In genomic region chr11:73416711-73417265, GRCh38 we compare ENCODE assay signal across 20 cellular contexts. TPM values are rescaled to one million over a fixed set of nuclear protein-coding genes. Genes with fewer than 3 reads are reported as not detected.
DNase-seq lines count a peak whose midpoint lies in the region; ATAC-seq, FAIRE-seq and TF ChIP-seq lines count a peak whose summit lies in the region.
"Had no signal": no experiment of that assay in that cellular context is flagged by ENCODE, and none has a peak within 500 bp of the region (broad histone marks: within the 10 kb centered on the region; RNA-seq: fewer than 3 reads in every experiment).

No MANE protein-coding gene starts in this region.

- intact Hi-C loops in head of caudate nucleus (cut with DNase I), result no loop called here
- intact Hi-C loops in A673 (cut with micrococcal nuclease; ENCODE audit: unreplicated experiment), result no loop called here

- H3K4me1 ChIP-seq in A673 (ENCODE audit: insufficient read depth, low read length, poor library complexity, severe bottlenecking), result peaks cover 23% of the 10 kb centered on the region

- H3K27ac ChIP-seq in A673 (ENCODE audit: low read depth, low read length, poor library complexity, severe bottlenecking), result no peak overlapping the region
- H3K27ac ChIP-seq: parathyroid adenoma, transverse colon had no signal

- ATAC-seq in activated naive CD4-positive, alpha-beta T cell treated with anti-CD3 and anti-CD28 coated beads, Interleukin-2, amount 50 U/mL, for 72 hours, result no peak
- no peak for ATAC-seq in GM18858 (IDR thresholded peaks at IDR 0.05; ENCODE audit: unreplicated experiment)
- ATAC-seq: activated T-cell treated with anti-CD3 and anti-CD28 coated beads, Interleukin-2, amount 50 U/mL, for 4 hours had no signal

- H3K4me3 Mint-ChIP-seq in brain (no peak overlapping the region), mesothelial cell of epicardium (no peak overlapping the region)
- H3K4me3 Mint-ChIP-seq: activated T-cell treated with anti-CD3 and anti-CD28 coated beads, Interleukin-2, amount 50 U/mL, for 4 hours; CD4-positive, alpha-beta T cell had no signal

- no peaks in the 10 kb centered on the region for H3K36me3 ChIP-seq in A673 (ENCODE audit: insufficient read depth, low read length, poor library complexity, severe bottlenecking)
- H3K36me3 ChIP-seq: transverse colon had no signal

- no TSS peak for BruUV-seq in A673 (replicated peaks; lab: Mats Ljungman, UMichigan)

- H3K4me1 Mint-ChIP-seq in brain, result peaks cover 35% of the 10 kb centered on the region
- H3K4me1 Mint-ChIP-seq in mesothelial cell of epicardium, result peaks cover 18% of the 10 kb centered on the region

- POLR2A ChIA-PET in A673 (lab: Charles Lee; ENCODE audit: low non-redundant PET), result no interaction called here

- H3K27ac Mint-ChIP-seq in activated naive CD4-positive, alpha-beta T cell treated with anti-CD3 and anti-CD28 coated beads, Interleukin-2, amount 50 U/mL, for 72 hours, result peak overlapping the region; percentile 67 to 83
- H3K27ac Mint-ChIP-seq in brain, result peak overlapping the region in 4 of 5 experiments; percentile 21 to 71 (median 52)
- peak overlapping the region; percentile 62 for H3K27ac Mint-ChIP-seq in mesothelial cell of epicardium

- no peak for FAIRE-seq in HTR-8/SVneo (lab: Jason Lieb, UNC)

- H3K36me3 Mint-ChIP-seq in activated naive CD4-positive, alpha-beta T cell treated with anti-CD3 and anti-CD28 coated beads, Interleukin-2, amount 50 U/mL, for 72 hours, result peaks cover 0 to 9% of the 10 kb centered on the region in 2 donors
- H3K36me3 Mint-ChIP-seq in brain (peaks cover 52% of the 10 kb centered on the region), mesothelial cell of epicardium (peaks cover 16% of the 10 kb centered on the region)

- no peaks in the 10 kb centered on the region for H3K27me3 ChIP-seq in A673 (replicated peaks; ENCODE audit: insufficient read depth, low read depth, low read length, poor library complexity)
- H3K27me3 ChIP-seq: transverse colon had no signal

- no peak for DNase-seq in activated naive CD4-positive, alpha-beta T cell treated with anti-CD3 and anti-CD28 coated beads, Interleukin-2, amount 50 U/mL, for 72 hours (ENCODE audit: low spot score in 2 of 2)
- DNase-seq in activated naive CD4-positive, alpha-beta T cell (lab: John Stamatoyannopoulos, UW), result no peak
- DNase-seq in mesothelial cell of epicardium (ENCODE audit: low spot score in 2 of 2, unreplicated experiment in 2 of 2) (no peak), head of caudate nucleus (no peak), HTR-8/SVneo (ENCODE audit: insufficient read length, low spot score) (no peak), A673 (ENCODE audit: low spot score) (no peak)
- DNase-seq: activated CD4-positive, alpha-beta T cell treated with anti-CD3 and anti-CD28 coated beads, Interleukin-2, amount 50 U/mL, for 48 hours; activated T-cell treated with anti-CD3 and anti-CD28 coated beads, Interleukin-2, amount 50 U/mL, for 4 hours; caudate nucleus; CD4-positive, alpha-beta T cell; DND-41; NCI-H146; NCI-H345; NK-92 treated with Interleukin-12 subunit alpha and Interleukin-12 subunit beta, amount 100 ng/mL, for 24 hours; RPMI8226; SW 1271; transverse colon had no signal

- no peaks in the 10 kb centered on the region for H3K9me3 Mint-ChIP-seq in activated naive CD4-positive, alpha-beta T cell treated with anti-CD3 and anti-CD28 coated beads, Interleukin-2, amount 50 U/mL, for 72 hours
- H3K9me3 Mint-ChIP-seq in brain, result peaks cover 0 to 3% (median 0%) of the 10 kb centered on the region in 5 experiments
- H3K9me3 Mint-ChIP-seq in mesothelial cell of epicardium, result no peaks in the 10 kb centered on the region
- H3K9me3 Mint-ChIP-seq: activated T-cell treated with anti-CD3 and anti-CD28 coated beads, Interleukin-2, amount 50 U/mL, for 4 hours; CD4-positive, alpha-beta T cell had no signal

- no peaks in the 10 kb centered on the region for H3K9me3 ChIP-seq in A673 (ENCODE audit: low read depth, low read length, poor library complexity, severe bottlenecking)
- H3K9me3 ChIP-seq: transverse colon had no signal

- H3K4me3 ChIP-seq in A673 (ENCODE audit: low read depth, low read length, poor library complexity, severe bottlenecking), result no peak overlapping the region
- H3K4me3 ChIP-seq: transverse colon had no signal

- TF ChIP-seq CTCF in brain (conservative IDR thresholded peaks at IDR 0.05), result no peak
- TF ChIP-seq CTCF in mesothelial cell of epicardium (IDR thresholded peaks at IDR 0.05; ENCODE audit: unreplicated experiment), result no peak
- no peak for TF ChIP-seq CTCF in A673 (conservative IDR thresholded peaks at IDR 0.05; ENCODE audit: low read depth, low read length)

- H3K27me3 Mint-ChIP-seq in brain (no peaks in the 10 kb centered on the region), mesothelial cell of epicardium (ENCODE audit: low read depth) (no peaks in the 10 kb centered on the region)
- H3K27me3 Mint-ChIP-seq: CD4-positive, alpha-beta T cell had no signal

- CTCF ChIA-PET in A673 (lab: Charles Lee), result no interaction called here

RNA-seq across cellular contexts. Expression of gene RELT, which starts 40.6 kb away (rescaled TPM):
- total RNA-seq in activated naive CD4-positive, alpha-beta T cell treated with anti-CD3 and anti-CD28 coated beads, Interleukin-2, amount 50 U/mL, for 72 hours, result 10 to 100 TPM; 23.2 to 28.2 TPM
- 8.3 TPM for polyA plus RNA-seq in brain (ENCODE audit: insufficient read depth, low read depth, low replicate concordance)
- 5.1 to 5.4 TPM (median 5.3 TPM) in 3 replicates for total RNA-seq in mesothelial cell of epicardium
- total RNA-seq in A673 (2021), result 16.2 and 20.9 TPM in 2 replicates
